19 cellular contexts compared by ENCODE assay signal in the genomic region with DNA sequence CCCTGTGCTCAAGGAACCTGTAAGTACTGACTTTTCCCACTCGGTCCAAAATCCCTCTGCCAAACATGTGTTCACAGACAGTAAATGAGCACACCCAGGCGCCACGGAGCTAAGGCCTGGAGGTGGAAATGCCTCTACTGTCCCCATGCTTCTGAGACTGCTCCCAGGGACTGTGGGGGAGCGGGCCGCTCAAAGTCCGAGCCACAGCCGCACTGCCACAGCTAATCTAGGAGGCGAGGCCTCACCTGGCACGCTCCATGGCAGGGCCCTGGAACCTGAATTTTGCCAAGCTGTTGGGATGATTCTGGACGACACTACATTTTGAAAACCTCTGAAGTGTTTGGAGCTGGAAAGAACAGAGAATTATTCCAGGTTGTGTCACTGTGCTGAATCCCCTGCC.
DNase-seq lines count a peak whose midpoint lies in the region; ATAC-seq, FAIRE-seq and TF ChIP-seq lines count a peak whose summit lies in the region.
"Had no signal": no experiment of that assay in that cellular context is flagged by ENCODE, and none has a peak within 500 bp of the region (broad histone marks: within the 10 kb centered on the region; RNA-seq: fewer than 3 reads in every experiment).

No MANE protein-coding gene starts in this region.

- H3K4me1 ChIP-seq in GM23338 (ENCODE audit: insufficient read depth) = peaks cover 52% of the 10 kb centered on the region
- peaks cover 30% of the 10 kb centered on the region for H3K4me1 ChIP-seq in iPS-15b (ENCODE audit: control insufficient read depth, insufficient read depth, low read length)
- H3K4me1 ChIP-seq in kidney (ENCODE audit: control insufficient read depth in 1 of 2, insufficient read depth in 1 of 2, low read depth in 1 of 2, low read length in 2 of 2) = no peaks in the 10 kb centered on the region

- H3F3A ChIP-seq in GM23338 (replicated peaks; ENCODE audit: low read depth) = peaks cover 43% of the 10 kb centered on the region

- H3K27me3 Mint-ChIP-seq in GM23338 (ENCODE audit: insufficient read depth, low read depth, poor library complexity) = peaks cover 5% of the 10 kb centered on the region
- H3K27me3 Mint-ChIP-seq in stimulated activated naive B cell treated with anti-CD40 and anti-IgM and Interleukin-4, amounts not matched to agents 10 μg/mL and 1 μg/mL and 100 μg/mL, for 72 hours = no peaks in the 10 kb centered on the region

- TF ChIP-seq CTCF in GM23338 (conservative IDR thresholded peaks at IDR 0.05; ENCODE audit: low read depth in 2 of 2) (no peak), GM10248 (IDR thresholded peaks at IDR 0.05; ENCODE audit: control extremely low read depth, extremely low read depth, low read depth, missing control alignments) (no peak), kidney (IDR thresholded peaks at IDR 0.05; ENCODE audit: borderline replicate concordance, extremely low read depth, insufficient read depth) (no peak)

- CTCF ChIA-PET in GM10248 (lab: Yijun Ruan, JAX) = no interaction called here

- peaks cover 13% of the 10 kb centered on the region; the same call in 2 of the 3 replicates for H3K36me3 Mint-ChIP-seq in GM23338 (ENCODE audit: low read depth)
- H3K36me3 Mint-ChIP-seq in stimulated activated naive B cell treated with anti-CD40 and anti-IgM and Interleukin-4, amounts not matched to agents 10 μg/mL and 1 μg/mL and 100 μg/mL, for 72 hours = peaks cover 23 to 34% of the 10 kb centered on the region in 2 donors

- H3K9me3 ChIP-seq in iPS-15b (ENCODE audit: control insufficient read depth, insufficient read depth, low read length) (no peaks in the 10 kb centered on the region), kidney (ENCODE audit: control insufficient read depth in 1 of 2, low read length in 2 of 2) (no peaks in the 10 kb centered on the region)

- H3K79me2 ChIP-seq in GM23338 (replicated peaks; ENCODE audit: insufficient read depth) = no peaks in the 10 kb centered on the region

- H3K9me3 Mint-ChIP-seq in GM23338 = peaks cover 3% of the 10 kb centered on the region; the same call in 2 of the 3 replicates
- H3K9me3 Mint-ChIP-seq in stimulated activated naive B cell treated with anti-CD40 and anti-IgM and Interleukin-4, amounts not matched to agents 10 μg/mL and 1 μg/mL and 100 μg/mL, for 72 hours = no peaks in the 10 kb centered on the region

- H3K36me3 ChIP-seq in GM23338 (ENCODE audit: insufficient read depth) (no peaks in the 10 kb centered on the region), iPS-15b (ENCODE audit: control insufficient read depth, insufficient read depth, low read length) (peaks cover 7% of the 10 kb centered on the region), kidney (ENCODE audit: control insufficient read depth in 1 of 2, insufficient read depth in 2 of 2, low read length in 2 of 2) (no peaks in the 10 kb centered on the region)

- H2AFZ ChIP-seq in GM23338 = no peak overlapping the region

- intact Hi-C loops in kidney (cut with DNase I) = no loop called here

- H3K4me3 Mint-ChIP-seq in GM23338 = no peak overlapping the region; the same call in 2 of the 3 replicates
- no peak overlapping the region for H3K4me3 Mint-ChIP-seq in stimulated activated naive B cell treated with anti-CD40 and anti-IgM and Interleukin-4, amounts not matched to agents 10 μg/mL and 1 μg/mL and 100 μg/mL, for 72 hours
- H3K4me3 Mint-ChIP-seq: CD14-positive monocyte had no signal

- no peak for FAIRE-seq in kidney (lab: Jason Lieb, UNC)
- FAIRE-seq: A204.1, K562 had no signal

- H4K20me1 ChIP-seq in GM23338 (replicated peaks; ENCODE audit: insufficient read depth) = no peaks in the 10 kb centered on the region

- H3K9me2 ChIP-seq in GM23338 (ENCODE audit: insufficient read depth) = no peaks in the 10 kb centered on the region; the same call in 1 of the 2 replicates

- H3K27ac Mint-ChIP-seq in GM23338 = peak overlapping the region; percentile 95
- H3K27ac Mint-ChIP-seq in stimulated activated naive B cell treated with anti-CD40 and anti-IgM and Interleukin-4, amounts not matched to agents 10 μg/mL and 1 μg/mL and 100 μg/mL, for 72 hours = peak overlapping the region; percentile 31

- H3K4me2 ChIP-seq in GM23338 = peak overlapping the region; percentile 22

- peaks cover 57% of the 10 kb centered on the region for H3K4me1 Mint-ChIP-seq in GM23338
- peaks cover 4 to 9% of the 10 kb centered on the region in 2 donors for H3K4me1 Mint-ChIP-seq in stimulated activated naive B cell treated with anti-CD40 and anti-IgM and Interleukin-4, amounts not matched to agents 10 μg/mL and 1 μg/mL and 100 μg/mL, for 72 hours

- ATAC-seq in GM23338 (peak; percentile 5; the same call in 2 of the 3 replicates), GM21526 (IDR thresholded peaks at IDR 0.05; ENCODE audit: low FRiP score, unreplicated experiment) (no peak), GM18520 (IDR thresholded peaks at IDR 0.05; ENCODE audit: unreplicated experiment) (no peak)
- no peak for ATAC-seq in stimulated activated naive B cell treated with anti-CD40 and anti-IgM and Interleukin-4, amounts not matched to agents 10 μg/mL and 1 μg/mL and 100 μg/mL, for 72 hours (replicated peaks)
- ATAC-seq: HCT116, K562, PC-3 had no signal

- POLR2A ChIA-PET in GM10248 (lab: Yijun Ruan, JAX) = no interaction called here

- H3K27ac ChIP-seq in GM23338 (ENCODE audit: low read depth) = peak overlapping the region; percentile 96
- H3K27ac ChIP-seq in angular gyrus (ENCODE audit: low read depth, low read length) = peak overlapping the region; percentile 65
- H3K27ac ChIP-seq in kidney (ENCODE audit: low read depth in 2 of 2, low read length in 2 of 2) = no peak overlapping the region

- H3K4me3 ChIP-seq in GM23338 = peak overlapping the region; percentile 1
- no peak overlapping the region for H3K4me3 ChIP-seq in iPS-15b (ENCODE audit: low read depth, low read length)
- H3K4me3 ChIP-seq in kidney (ENCODE audit: low read length in 2 of 2) = no peak overlapping the region
- H3K4me3 ChIP-seq: K562 had no signal

- DNase-seq in GM23338 (ENCODE audit: low spot score) (no peak), GM10248 (ENCODE audit: extremely low spot score) (no peak), kidney (no peak)
- DNase-seq in stimulated activated naive B cell treated with anti-CD40 and anti-IgM and Interleukin-4, amounts not matched to agents 10 μg/mL and 1 μg/mL and 100 μg/mL, for 72 hours = no peak
- DNase-seq: COR-L47, DMS153, EL, NCI-H1436 treated with DMSO at 0.1 percent for 48 hours, NCI-H2107, NCI-H345, PC-3 had no signal

- peak overlapping the region; percentile 82 for H3K9ac ChIP-seq in iPS-15b (ENCODE audit: low read depth, low read length)
- no peak overlapping the region for H3K9ac ChIP-seq in kidney (ENCODE audit: low read length in 2 of 2)

- H3K27me3 ChIP-seq in GM23338 (ENCODE audit: insufficient read depth) = no peaks in the 10 kb centered on the region
- no peaks in the 10 kb centered on the region for H3K27me3 ChIP-seq in iPS-15b (ENCODE audit: control insufficient read depth, insufficient read depth, low read length)

TF ChIP-seq in GM23338, 12 proteins besides CTCF, POLR2A, EP300 and RAD21:
- TF ChIP-seq CREB1 (CRISPR knock-in tag; IDR thresholded peaks at IDR 0.05; ENCODE audit: low read depth) (no peak), STAT1 (IDR thresholded peaks at IDR 0.05; ENCODE audit: unreplicated experiment) (no peak), NANOG (IDR thresholded peaks at IDR 0.05; ENCODE audit: borderline replicate concordance) (no peak)

Comparison
In these comparisons a context has a peak if more than half of its experiments do, and no peak if none do; other contexts are left out.
1. H3K27ac ChIP-seq: peak in GM23338 (single experiment) and angular gyrus (single experiment); none in kidney (0 of 2).